In the genomic region with DNA sequence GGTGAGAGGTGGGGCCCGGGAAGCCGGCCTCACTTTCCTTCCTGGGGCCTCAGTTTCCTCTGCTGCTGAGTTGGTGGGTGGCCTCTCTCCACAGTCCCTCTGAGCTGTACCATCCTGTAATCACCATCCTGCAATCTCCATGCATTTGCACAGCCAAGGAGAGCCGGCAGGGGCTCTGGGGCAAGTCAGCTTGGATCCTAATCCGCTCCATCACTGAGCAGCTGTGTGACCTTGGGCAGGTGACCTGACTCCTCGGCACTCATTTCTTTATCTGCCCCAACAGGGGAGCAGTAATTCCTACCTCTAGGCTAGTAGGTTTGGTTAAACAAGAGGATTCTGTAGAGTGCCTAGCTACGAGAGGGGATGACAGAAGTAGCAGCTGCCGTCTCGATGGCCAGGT, we compare ENCODE assay signal across 23 cellular contexts.
A peak's percentile ranks its signal among the peaks of the same experiment; 100 is the strongest.
DNase-seq lines count a peak whose midpoint lies in the region; ATAC-seq, FAIRE-seq and TF ChIP-seq lines count a peak whose summit lies in the region.
"Had no signal": no experiment of that assay in that cellular context is flagged by ENCODE, and none has a peak within 500 bp of the region (broad histone marks: within the 10 kb centered on the region; RNA-seq: fewer than 3 reads in every experiment).

No MANE protein-coding gene starts in this region.

- peak; percentile 75 for DNase-seq in H7
- DNase-seq in K562 (ENCODE audit: extremely low read depth in 1 of 4, low spot score in 3 of 4), result peak in 2 of 4 experiments; percentile 8 to 11
- DNase-seq in iPS-NIHi7 (ENCODE audit: extremely low spot score), result peak; percentile 49
- no peak for DNase-seq in Right ventricle myocardium inferior (ENCODE audit: missing footprints)
- no peak for DNase-seq in mesenteric fat pad (ENCODE audit: low spot score)
- DNase-seq: CD4-positive, CD25-positive, alpha-beta regulatory T cell; GOT3; Kasumi-1; MV-4-11; NCI-H1105; NCI-H1436 treated with DMSO at 0.1 percent for 48 hours; NCI-H187 treated with DMSO at 0.1 percent for 48 hours; NCI-H2171 treated with DMSO at 0.1 percent for 48 hours; NCI-H345; NCI-H510A treated with DMSO at 0.1 percent for 48 hours; PC-3 had no signal

- POLR2A ChIA-PET in K562 (lab: Yijun Ruan, JAX), result no interaction called here

- TF ChIP-seq RAD21 in K562 (CRISPR knock-in tag; conservative IDR thresholded peaks at IDR 0.05 in 1 of 2, IDR thresholded peaks at IDR 0.05 in 1 of 2), result no peak

- ATAC-seq in K562 (peak; percentile 88), Right ventricle myocardium inferior (no peak), GM18907 (IDR thresholded peaks at IDR 0.05; ENCODE audit: unreplicated experiment) (no peak)
- peak; percentile 39 for ATAC-seq in stimulated activated memory B cell treated with anti-CD40 and anti-IgM and Interleukin-4, amounts not matched to agents 10 μg/mL and 1 μg/mL and 100 μg/mL, for 72 hours
- ATAC-seq: GM12878, HepG2, PC-3 had no signal

- peak in 2 of 3 experiments; percentile 19 to 40; a peak in 2 of 6 replicates for TF ChIP-seq CTCF in K562 (IDR thresholded peaks at IDR 0.05 in 2 of 3, conservative IDR thresholded peaks at IDR 0.05 in 1 of 3; ENCODE audit: insufficient read depth in 2 of 3, low read depth in 1 of 3, low read length in 3 of 3)

- CTCF ChIA-PET in K562 (lab: Yijun Ruan, JAX; ENCODE audit: low intra/inter-chr PET ratio), result no interaction called here

- no peak for TF ChIP-seq EP300 in K562 (IDR thresholded peaks at IDR 0.05; ENCODE audit: low read length)

- H3K27ac ChIP-seq in K562 (ENCODE audit: extremely low read depth, low read depth, low read length), result no peak overlapping the region
- H3K27ac ChIP-seq: BLaER1, SJSA1 had no signal

- no peak for TF ChIP-seq POLR2A in K562 (conservative IDR thresholded peaks at IDR 0.05)

- no peaks in the 10 kb centered on the region for H3K9me3 ChIP-seq in K562 (replicated peaks; ENCODE audit: control insufficient read depth, insufficient read depth, low read depth, low read length)
- H3K9me3 ChIP-seq: BLaER1, SJSA1 had no signal

- no peaks in the 10 kb centered on the region for H3K79me2 ChIP-seq in K562 (ENCODE audit: control insufficient read depth, insufficient read depth, low read length)

- H3K4me1 ChIP-seq in K562 (replicated peaks in 1 of 2; ENCODE audit: control insufficient read depth in 2 of 2, insufficient read depth in 2 of 2, low read length in 2 of 2), result no peaks in the 10 kb centered on the region
- H3K4me1 ChIP-seq: SJSA1 had no signal

- no peak for FAIRE-seq in K562 (lab: Jason Lieb, UNC)
- FAIRE-seq: G401.6, GM12878, HepG2 had no signal

- H3K9me3 Mint-ChIP-seq in stimulated activated memory B cell treated with anti-CD40 and anti-IgM and Interleukin-4, amounts not matched to agents 10 μg/mL and 1 μg/mL and 100 μg/mL, for 72 hours, result peaks cover 4% of the 10 kb centered on the region

- H3K4me1 Mint-ChIP-seq in stimulated activated memory B cell treated with anti-CD40 and anti-IgM and Interleukin-4, amounts not matched to agents 10 μg/mL and 1 μg/mL and 100 μg/mL, for 72 hours, result no peaks in the 10 kb centered on the region
- H3K4me1 Mint-ChIP-seq: CD4-positive, CD25-positive, alpha-beta regulatory T cell had no signal

- H3K9me1 ChIP-seq in K562 (ENCODE audit: control insufficient read depth, insufficient read depth, low read length), result no peaks in the 10 kb centered on the region

- in situ Hi-C loops in K562 (cut with MboI), result no loop called here

- no peaks in the 10 kb centered on the region; the same call in 1 of the 2 replicates for H3K27me3 ChIP-seq in H7 (ENCODE audit: control insufficient read depth, insufficient read depth, low read length)
- peaks cover 3 to 31% of the 10 kb centered on the region in 2 experiments for H3K27me3 ChIP-seq in K562 (ENCODE audit: control insufficient read depth in 2 of 2, insufficient read depth in 2 of 2, low read length in 2 of 2)
- H3K27me3 ChIP-seq: BLaER1, SJSA1 had no signal

- intact Hi-C loops in K562 (cut with micrococcal nuclease) (no loop called here), Right ventricle myocardium inferior (cut with DNase I) (no loop called here)

- no peak overlapping the region for H3K27ac Mint-ChIP-seq in stimulated activated memory B cell treated with anti-CD40 and anti-IgM and Interleukin-4, amounts not matched to agents 10 μg/mL and 1 μg/mL and 100 μg/mL, for 72 hours

- peaks cover 25% of the 10 kb centered on the region for H3K27me3 Mint-ChIP-seq in stimulated activated memory B cell treated with anti-CD40 and anti-IgM and Interleukin-4, amounts not matched to agents 10 μg/mL and 1 μg/mL and 100 μg/mL, for 72 hours

- H3K4me2 ChIP-seq in K562 (ENCODE audit: insufficient read depth, low read length), result no peak overlapping the region
- H3K4me2 ChIP-seq: BLaER1 had no signal

- no peak overlapping the region for H3K9ac ChIP-seq in K562 (ENCODE audit: insufficient read depth in 1 of 2, low read depth in 2 of 2, low read length in 2 of 2)
- H3K9ac ChIP-seq: BLaER1 had no signal

- H3K36me3 Mint-ChIP-seq in stimulated activated memory B cell treated with anti-CD40 and anti-IgM and Interleukin-4, amounts not matched to agents 10 μg/mL and 1 μg/mL and 100 μg/mL, for 72 hours, result no peaks in the 10 kb centered on the region
- H3K36me3 Mint-ChIP-seq: CD4-positive, CD25-positive, alpha-beta regulatory T cell had no signal

- H3K4me3 Mint-ChIP-seq in stimulated activated memory B cell treated with anti-CD40 and anti-IgM and Interleukin-4, amounts not matched to agents 10 μg/mL and 1 μg/mL and 100 μg/mL, for 72 hours, result no peak overlapping the region
- H3K4me3 Mint-ChIP-seq: CD4-positive, CD25-positive, alpha-beta regulatory T cell had no signal

- WGBS in K562 (ENCODE audit: insufficient coverage, low coverage, missing lambda C conversion rate), result 0% methylated on average over 7 of the region's 8 CpGs

- no TSS peak for BruUV-seq in K562 (replicated peaks; lab: Mats Ljungman, UMichigan)

- H3K36me3 ChIP-seq in H7 (replicated peaks; ENCODE audit: control insufficient read depth, insufficient read depth, low read length), result no peaks in the 10 kb centered on the region
- no peaks in the 10 kb centered on the region for H3K36me3 ChIP-seq in K562 (ENCODE audit: control insufficient read depth, insufficient read depth, low read length)
- H3K36me3 ChIP-seq: BLaER1, SJSA1 had no signal

- no peaks in the 10 kb centered on the region for H4K20me1 ChIP-seq in K562 (replicated peaks; ENCODE audit: control insufficient read depth, insufficient read depth, low read length)
- H4K20me1 ChIP-seq: BLaER1 had no signal

- H2AFZ ChIP-seq in K562 (ENCODE audit: low read depth, low read length), result no peak overlapping the region

- H3K4me3 ChIP-seq in H7 (ENCODE audit: insufficient read depth, low read depth, low read length) (no peak overlapping the region), K562 (no peak overlapping the region)
- H3K4me3 ChIP-seq: BLaER1, GM12878, SJSA1 had no signal

TF ChIP-seq in K562, 482 proteins besides CTCF, POLR2A, EP300 and RAD21 (continues in another document):
- no peak for TF ChIP-seq ZNF668 (CRISPR knock-in tag; IDR thresholded peaks at IDR 0.05)
- TF ChIP-seq KLF13 (tag; IDR thresholded peaks at IDR 0.05; ENCODE audit: borderline replicate concordance, low read depth), result no peak
- no peak for TF ChIP-seq ZKSCAN1 (IDR thresholded peaks at IDR 0.05; ENCODE audit: low read depth, low read length)
- TF ChIP-seq SIX5 (IDR thresholded peaks at IDR 0.05; ENCODE audit: borderline replicate concordance in 1 of 2, insufficient read depth in 1 of 2, low read depth in 1 of 2, low read length in 2 of 2), result no peak
- TF ChIP-seq ZNF140 (CRISPR knock-in tag; IDR thresholded peaks at IDR 0.05), result no peak
- TF ChIP-seq CTBP1 (IDR thresholded peaks at IDR 0.05; ENCODE audit: borderline replicate concordance), result peak; percentile 33; the same call in 1 of the 2 replicates
- TF ChIP-seq, protein P1, sequence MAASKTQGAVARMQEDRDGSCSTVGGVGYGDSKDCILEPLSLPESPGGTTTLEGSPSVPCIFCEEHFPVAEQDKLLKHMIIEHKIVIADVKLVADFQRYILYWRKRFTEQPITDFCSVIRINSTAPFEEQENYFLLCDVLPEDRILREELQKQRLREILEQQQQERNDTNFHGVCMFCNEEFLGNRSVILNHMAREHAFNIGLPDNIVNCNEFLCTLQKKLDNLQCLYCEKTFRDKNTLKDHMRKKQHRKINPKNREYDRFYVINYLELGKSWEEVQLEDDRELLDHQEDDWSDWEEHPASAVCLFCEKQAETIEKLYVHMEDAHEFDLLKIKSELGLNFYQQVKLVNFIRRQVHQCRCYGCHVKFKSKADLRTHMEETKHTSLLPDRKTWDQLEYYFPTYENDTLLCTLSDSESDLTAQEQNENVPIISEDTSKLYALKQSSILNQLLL (CRISPR knock-in tag; IDR thresholded peaks at IDR 0.05; ENCODE audit: borderline replicate concordance), result no peak
- TF ChIP-seq, protein P2, sequence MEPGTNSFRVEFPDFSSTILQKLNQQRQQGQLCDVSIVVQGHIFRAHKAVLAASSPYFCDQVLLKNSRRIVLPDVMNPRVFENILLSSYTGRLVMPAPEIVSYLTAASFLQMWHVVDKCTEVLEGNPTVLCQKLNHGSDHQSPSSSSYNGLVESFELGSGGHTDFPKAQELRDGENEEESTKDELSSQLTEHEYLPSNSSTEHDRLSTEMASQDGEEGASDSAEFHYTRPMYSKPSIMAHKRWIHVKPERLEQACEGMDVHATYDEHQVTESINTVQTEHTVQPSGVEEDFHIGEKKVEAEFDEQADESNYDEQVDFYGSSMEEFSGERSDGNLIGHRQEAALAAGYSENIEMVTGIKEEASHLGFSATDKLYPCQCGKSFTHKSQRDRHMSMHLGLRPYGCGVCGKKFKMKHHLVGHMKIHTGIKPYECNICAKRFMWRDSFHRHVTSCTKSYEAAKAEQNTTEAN (CRISPR knock-in tag; IDR thresholded peaks at IDR 0.05), result no peak
- TF ChIP-seq IRF2 (CRISPR knock-in tag; IDR thresholded peaks at IDR 0.05), result no peak
- 0 out of 4 replicates have a peak, but pooled peaks of 1 of the 2 experiments have one; percentile 26 for TF ChIP-seq RCOR1 (IDR thresholded peaks at IDR 0.05; ENCODE audit: borderline replicate concordance in 1 of 2, low read depth in 2 of 2, low read length in 2 of 2)
- TF ChIP-seq, protein P3, sequence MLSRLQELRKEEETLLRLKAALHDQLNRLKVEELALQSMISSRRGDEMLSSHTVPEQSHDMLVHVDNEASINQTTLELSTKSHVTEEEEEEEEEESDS (CRISPR knock-in tag; IDR thresholded peaks at IDR 0.05), result no peak
- no peak for TF ChIP-seq KDM5B (IDR thresholded peaks at IDR 0.05; ENCODE audit: insufficient replicate concordance, low read depth, low read length)
- TF ChIP-seq ARID2 (IDR thresholded peaks at IDR 0.05), result no peak
- no peak for TF ChIP-seq L3MBTL2 (IDR thresholded peaks at IDR 0.05)
- TF ChIP-seq TOE1 (IDR thresholded peaks at IDR 0.05; ENCODE audit: borderline replicate concordance), result no peak
- no peak for TF ChIP-seq TOE1 (CRISPR knock-in tag; IDR thresholded peaks at IDR 0.05; ENCODE audit: borderline replicate concordance, low read depth)
- TF ChIP-seq RBFOX2 (IDR thresholded peaks at IDR 0.05; ENCODE audit: low read depth, low read length), result no peak

Comparison
In these comparisons a context has a peak if more than half of its experiments do, and no peak if none do; other contexts are left out.
1. DNase-seq: peak in H7 (single experiment) and iPS-NIHi7 (single experiment); none in Right ventricle myocardium inferior (single experiment) and mesenteric fat pad (single experiment).
2. ATAC-seq: peak in K562 (single experiment) and stimulated activated memory B cell treated with anti-CD40 and anti-IgM and Interleukin-4, amounts not matched to agents 10 μg/mL and 1 μg/mL and 100 μg/mL, for 72 hours (single experiment); none in Right ventricle myocardium inferior (single experiment) and GM18907 (single experiment).